ENCODE assay signal across 8 cellular contexts in genomic region chrX:40108084-40108958, GRCh38. TPM values are rescaled to one million over a fixed set of nuclear protein-coding genes. Genes with fewer than 3 reads are reported as not detected.
A peak's percentile ranks its signal among the peaks of the same experiment; 100 is the strongest.
DNase-seq lines count a peak whose midpoint lies in the region; ATAC-seq and TF ChIP-seq lines count a peak whose summit lies in the region.

No MANE protein-coding gene starts in this region.

- ATAC-seq in gastrocnemius medialis (peak; percentile 14 to 22), HG02938 (IDR thresholded peaks at IDR 0.05; ENCODE audit: unreplicated experiment) (no peak)

- no peak overlapping the region for H3K4me3 ChIP-seq in CD4-positive, alpha-beta memory T cell (ENCODE audit: low read length in 2 of 2)
- H3K4me3 ChIP-seq in HUES64 (ENCODE audit: low read length) (peak overlapping the region; percentile 57), adipocyte (ENCODE audit: low read length) (peak overlapping the region; percentile 77), iPS-11a (ENCODE audit: low read depth, low read length) (peak overlapping the region; percentile 33), gastrocnemius medialis (peak overlapping the region; percentile 57 to 79 (median 66))

- CTCF ChIA-PET in CD4-positive, alpha-beta memory T cell (lab: Charles Lee; ENCODE audit: partially characterized antibody): interaction anchor here (1.0 kb wide), 1 partner anchor 11 kb away, joined by 3 read pairs; the partner anchor contains the start of gene BCOR

- H3K36me3 Mint-ChIP-seq in CD4-positive, alpha-beta memory T cell: peaks cover 0 to 1% of the 10 kb centered on the region in 2 donors

- H3K36me3 ChIP-seq in CD4-positive, alpha-beta memory T cell (ENCODE audit: insufficient read depth, low read length): no peaks in the 10 kb centered on the region
- H3K36me3 ChIP-seq in HUES64 (ENCODE audit: insufficient read depth, low read length) (no peaks in the 10 kb centered on the region), adipocyte (ENCODE audit: control insufficient read depth, insufficient read depth, low read length, severe bottlenecking) (no peaks in the 10 kb centered on the region), gastrocnemius medialis (no peaks in the 10 kb centered on the region)

- peaks cover 3 to 19% (median 12%) of the 10 kb centered on the region in 4 donors for H3K4me1 Mint-ChIP-seq in CD4-positive, alpha-beta memory T cell

- no peaks in the 10 kb centered on the region for H3K9me3 ChIP-seq in CD4-positive, alpha-beta memory T cell (ENCODE audit: control insufficient read depth in 1 of 2, low read length in 2 of 2)
- H3K9me3 ChIP-seq in HUES64 (ENCODE audit: insufficient read depth, low read depth, low read length) (no peaks in the 10 kb centered on the region), adipocyte (ENCODE audit: control insufficient read depth, low read length) (no peaks in the 10 kb centered on the region), gastrocnemius medialis (no peaks in the 10 kb centered on the region)

- TF ChIP-seq CTCF in gastrocnemius medialis (IDR thresholded peaks at IDR 0.05 in 4 of 5, conservative IDR thresholded peaks at IDR 0.05 in 1 of 5): no peak

- H3K27me3 ChIP-seq in CD4-positive, alpha-beta memory T cell (ENCODE audit: insufficient read depth, low read length): no peaks in the 10 kb centered on the region
- H3K27me3 ChIP-seq in HUES64 (ENCODE audit: insufficient read depth, low read length) (peaks cover 19% of the 10 kb centered on the region), adipocyte (replicated peaks; ENCODE audit: control insufficient read depth, insufficient read depth, low read length) (peaks cover 8% of the 10 kb centered on the region), gastrocnemius medialis (peaks cover 0 to 15% (median 10%) of the 10 kb centered on the region in 3 donors)

- TF ChIP-seq POLR2A in gastrocnemius medialis (IDR thresholded peaks at IDR 0.05): no peak

- in situ Hi-C loops in gastrocnemius medialis (cut with MboI; ENCODE audit: low sequenced_read_pairs in 4 of 4): no loop called here

- no peak for DNase-seq in CD4-positive, alpha-beta memory T cell
- DNase-seq in adipocyte (ENCODE audit: low read depth): no peak
- peak in 1 of 2 donors; percentile 65 for DNase-seq in gastrocnemius medialis
- DNase-seq in SIG-M5 treated with dmso at 0.1 percent for 504 hours (lab: John Stamatoyannopoulos, UW; ENCODE audit: unreplicated experiment): no peak
- DNase-seq in KG1 (lab: John Stamatoyannopoulos, UW): no peak

- no peak overlapping the region for H3K27ac ChIP-seq in CD4-positive, alpha-beta memory T cell (ENCODE audit: low read depth, low read length)
- H3K27ac ChIP-seq in HUES64 (ENCODE audit: low read depth, low read length) (peak overlapping the region; percentile 74; the same call in 1 of the 2 replicates), gastrocnemius medialis (peak overlapping the region; percentile 86 to 95 (median 92))

- H3K9ac ChIP-seq in HUES64 (ENCODE audit: low read depth, low read length): peak overlapping the region; percentile 64
- peak overlapping the region; percentile 56 for H3K9ac ChIP-seq in adipocyte (ENCODE audit: low read length)

- peak overlapping the region; percentile 27 to 77 (median 70) for H3K4me3 Mint-ChIP-seq in CD4-positive, alpha-beta memory T cell

- WGBS in HUES64: under 1% methylated on average over 73 of the region's 73 CpGs

- intact Hi-C loops in CD4-positive, alpha-beta memory T cell (cut with micrococcal nuclease): loop anchor here (5.0 kb wide), 2 partner anchors 96 to 251 kb away; no protein-coding TSS in a partner anchor
- intact Hi-C loops in gastrocnemius medialis (cut with DNase I; ENCODE audit: low total_unique reads): loop anchor here (2.0 kb wide), 2 partner anchors 14 to 68 kb away; no protein-coding TSS in a partner anchor

- peaks cover 20% of the 10 kb centered on the region for H3K4me1 ChIP-seq in CD4-positive, alpha-beta memory T cell (ENCODE audit: insufficient read depth, low read length)
- peaks cover 14% of the 10 kb centered on the region for H3K4me1 ChIP-seq in HUES64 (ENCODE audit: insufficient read depth, low read length)
- H3K4me1 ChIP-seq in adipocyte (ENCODE audit: control insufficient read depth, insufficient read depth, low read length): peaks cover 24% of the 10 kb centered on the region
- H3K4me1 ChIP-seq in gastrocnemius medialis: peaks cover 6 to 12% of the 10 kb centered on the region in 2 donors

- no peaks in the 10 kb centered on the region for H3K27me3 Mint-ChIP-seq in CD4-positive, alpha-beta memory T cell

- POLR2A ChIA-PET in CD4-positive, alpha-beta memory T cell (lab: Charles Lee; ENCODE audit: partially characterized antibody): interaction anchor here (1.0 to 6.6 kb wide), 8 partner anchors 11 to 68 kb away, joined by 3 to 102 read pairs (median 6); partner anchors contain the start of gene BCOR

- H3K27ac Mint-ChIP-seq in CD4-positive, alpha-beta memory T cell: peak overlapping the region in 2 of 7 donors; percentile 70 to 89

- H3K9me3 Mint-ChIP-seq in CD4-positive, alpha-beta memory T cell: peaks cover 0 to 6% (median 0%) of the 10 kb centered on the region in 8 donors

RNA-seq across cellular contexts. Expression of gene BCOR, which starts 10.6 kb away (rescaled TPM):
- total RNA-seq in CD4-positive, alpha-beta memory T cell: 10 to 100 TPM; 47.1 to 48.7 TPM
- polyA plus RNA-seq in CD4-positive, alpha-beta memory T cell: 1 to 10 TPM; 1.9 to 7.0 TPM
- polyA plus RNA-seq in HUES64 (2013, experiment 1 of 2): 34.7 TPM
- 31.5 TPM for polyA plus RNA-seq in HUES64 (2013, experiment 2 of 2)
- 10 to 100 TPM in 3 of 4 donors, 1 to 10 TPM in 1; 6.5 to 43.8 (median 18.4) TPM for total RNA-seq in gastrocnemius medialis

Comparison
In these comparisons a context has a peak if more than half of its experiments do, and no peak if none do; other contexts are left out.
1. H3K4me3 ChIP-seq: peak in HUES64 (single experiment), adipocyte (single experiment), iPS-11a (single experiment) and gastrocnemius medialis (4 of 4); none in CD4-positive, alpha-beta memory T cell (0 of 2).